Comparison of ENCODE assay signal across 1 cellular context in the genomic region with DNA sequence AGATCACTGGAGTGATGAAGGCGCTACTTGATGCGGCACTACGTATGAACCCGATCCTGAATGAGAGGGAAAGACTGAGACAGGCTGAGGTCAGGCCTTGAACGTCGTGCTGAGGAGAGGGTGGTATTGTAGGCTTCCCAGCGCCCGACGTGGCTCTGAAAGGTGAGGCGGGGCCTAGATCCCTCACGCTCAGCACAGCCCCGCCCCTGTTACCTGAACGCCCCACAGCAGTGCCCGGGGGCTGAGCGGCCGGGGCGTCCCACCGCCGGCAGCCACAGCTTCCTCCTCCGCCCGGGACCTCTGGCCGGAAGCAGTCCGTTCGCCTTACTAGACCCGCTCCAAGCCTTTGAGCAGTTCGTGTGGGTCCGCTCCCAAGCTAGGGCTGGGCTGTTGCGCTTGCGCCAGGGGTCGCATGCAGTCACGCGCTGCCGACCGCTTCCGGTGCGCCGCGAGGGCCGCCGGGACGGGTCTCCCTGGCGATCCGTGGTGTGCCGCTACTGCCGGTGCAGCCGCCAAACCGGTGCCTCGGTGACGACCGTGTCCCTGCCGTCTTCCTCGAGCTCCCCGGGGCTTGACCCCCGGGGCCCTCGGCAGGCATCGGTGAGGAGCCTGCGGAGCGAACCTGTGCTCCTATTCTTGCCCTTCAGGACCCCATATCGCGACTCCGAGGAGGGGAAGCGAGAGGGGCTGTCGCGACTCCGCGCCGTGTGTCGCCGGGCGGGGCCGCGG.
A peak's percentile ranks its signal among the peaks of the same experiment; 100 is the strongest.
TF ChIP-seq lines count a peak whose summit lies in the region.

Gene HMGXB3 (plus strand): TSS at position 479 of the 729 bp plus-strand sequence. CDS start 4,114 bp downstream, outside the sequence.
Gene TIGD6 (minus strand): TSS at position 394 of the 729 bp plus-strand sequence. CDS start 4,306 bp downstream, outside the sequence.

TF ChIP-seq in HepG2, 621 proteins besides CTCF, POLR2A, EP300 and RAD21 (continued from another document and continues in another):
- TF ChIP-seq, protein P1, sequence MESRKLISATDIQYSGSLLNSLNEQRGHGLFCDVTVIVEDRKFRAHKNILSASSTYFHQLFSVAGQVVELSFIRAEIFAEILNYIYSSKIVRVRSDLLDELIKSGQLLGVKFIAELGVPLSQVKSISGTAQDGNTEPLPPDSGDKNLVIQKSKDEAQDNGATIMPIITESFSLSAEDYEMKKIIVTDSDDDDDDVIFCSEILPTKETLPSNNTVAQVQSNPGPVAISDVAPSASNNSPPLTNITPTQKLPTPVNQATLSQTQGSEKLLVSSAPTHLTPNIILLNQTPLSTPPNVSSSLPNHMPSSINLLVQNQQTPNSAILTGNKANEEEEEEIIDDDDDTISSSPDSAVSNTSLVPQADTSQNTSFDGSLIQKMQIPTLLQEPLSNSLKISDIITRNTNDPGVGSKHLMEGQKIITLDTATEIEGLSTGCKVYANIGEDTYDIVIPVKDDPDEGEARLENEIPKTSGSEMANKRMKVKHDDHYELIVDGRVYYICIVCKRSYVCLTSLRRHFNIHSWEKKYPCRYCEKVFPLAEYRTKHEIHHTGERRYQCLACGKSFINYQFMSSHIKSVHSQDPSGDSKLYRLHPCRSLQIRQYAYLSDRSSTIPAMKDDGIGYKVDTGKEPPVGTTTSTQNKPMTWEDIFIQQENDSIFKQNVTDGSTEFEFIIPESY (CRISPR knock-in tag; IDR thresholded peaks at IDR 0.05): peak; percentile 19; the same call in 1 of the 2 replicates
- TF ChIP-seq ZHX1 (CRISPR knock-in tag; IDR thresholded peaks at IDR 0.05; ENCODE audit: low read depth) (peak; percentile 57; the same call in 1 of the 2 replicates), BRCA1 (CRISPR knock-in tag; IDR thresholded peaks at IDR 0.05) (no peak; the same call in 1 of the 2 replicates), PHF21A (CRISPR knock-in tag; IDR thresholded peaks at IDR 0.05) (peak; percentile 89), GATA4 (IDR thresholded peaks at IDR 0.05; ENCODE audit: borderline replicate concordance, low read depth) (peak; percentile 34; the same call in 1 of the 2 replicates), ZNF547 (CRISPR knock-in tag; IDR thresholded peaks at IDR 0.05) (no peak; the same call in 1 of the 2 replicates), ZNF589 (CRISPR knock-in tag; conservative IDR thresholded peaks at IDR 0.05) (no peak; the same call in 1 of the 2 replicates), NFE2 (CRISPR knock-in tag; IDR thresholded peaks at IDR 0.05) (no peak), ZNF326 (CRISPR knock-in tag; IDR thresholded peaks at IDR 0.05; ENCODE audit: borderline replicate concordance) (no peak), MAFG (CRISPR knock-in tag; IDR thresholded peaks at IDR 0.05) (no peak), AGO2 (optimal IDR thresholded peaks at IDR 0.05; ENCODE audit: low read depth, low read length) (peak; percentile 74), ZMYM4 (CRISPR knock-in tag; IDR thresholded peaks at IDR 0.05) (peak; percentile 93), ZNF20 (CRISPR knock-in tag; IDR thresholded peaks at IDR 0.05) (no peak), SMARCE1 (IDR thresholded peaks at IDR 0.05; ENCODE audit: borderline replicate concordance) (no peak), FOXA3 (CRISPR knock-in tag; IDR thresholded peaks at IDR 0.05) (peak; percentile 75), KMT2B (CRISPR knock-in tag; IDR thresholded peaks at IDR 0.05) (peak; percentile 96), FOSL2 (CRISPR knock-in tag; IDR thresholded peaks at IDR 0.05) (peak; percentile 58; the same call in 1 of the 2 replicates), THAP8 (CRISPR knock-in tag; IDR thresholded peaks at IDR 0.05; ENCODE audit: borderline replicate concordance) (peak; percentile 94; the same call in 1 of the 2 replicates), PREB (CRISPR knock-in tag; IDR thresholded peaks at IDR 0.05) (0 out of 2 replicates have a peak, but pooled peaks have one; percentile 47), SIN3B (IDR thresholded peaks at IDR 0.05; ENCODE audit: low read length) (peak; percentile 74; the same call in 1 of the 2 replicates), ZBED4 (CRISPR knock-in tag; IDR thresholded peaks at IDR 0.05; ENCODE audit: borderline replicate concordance) (peak; percentile 50; the same call in 1 of the 2 replicates), ZFP62 (CRISPR knock-in tag; IDR thresholded peaks at IDR 0.05) (no peak), EHMT2 (IDR thresholded peaks at IDR 0.05; ENCODE audit: borderline replicate concordance, low read depth, low read length) (no peak), ZNF329 (CRISPR knock-in tag; IDR thresholded peaks at IDR 0.05; ENCODE audit: low read depth) (peak; percentile 21; the same call in 1 of the 2 replicates), MXD3 (CRISPR knock-in tag; IDR thresholded peaks at IDR 0.05) (peak; percentile 92), PBX2 (CRISPR knock-in tag; IDR thresholded peaks at IDR 0.05) (no peak), NKX3-1 (CRISPR knock-in tag; IDR thresholded peaks at IDR 0.05) (no peak; the same call in 1 of the 2 replicates), ZNF780A (CRISPR knock-in tag; IDR thresholded peaks at IDR 0.05) (no peak), ZNF225 (CRISPR knock-in tag; IDR thresholded peaks at IDR 0.05) (no peak; the same call in 1 of the 2 replicates), ZNF251 (CRISPR knock-in tag; IDR thresholded peaks at IDR 0.05) (peak; percentile 2; the same call in 1 of the 2 replicates), CAMTA2 (CRISPR knock-in tag; IDR thresholded peaks at IDR 0.05; ENCODE audit: borderline replicate concordance) (no peak), KDM5A (IDR thresholded peaks at IDR 0.05; ENCODE audit: borderline replicate concordance, low read length) (no peak), SIN3A (IDR thresholded peaks at IDR 0.05; ENCODE audit: borderline replicate concordance, low read depth, low read length) (peak; percentile 67; the same call in 1 of the 2 replicates)
- TF ChIP-seq, protein P2, sequence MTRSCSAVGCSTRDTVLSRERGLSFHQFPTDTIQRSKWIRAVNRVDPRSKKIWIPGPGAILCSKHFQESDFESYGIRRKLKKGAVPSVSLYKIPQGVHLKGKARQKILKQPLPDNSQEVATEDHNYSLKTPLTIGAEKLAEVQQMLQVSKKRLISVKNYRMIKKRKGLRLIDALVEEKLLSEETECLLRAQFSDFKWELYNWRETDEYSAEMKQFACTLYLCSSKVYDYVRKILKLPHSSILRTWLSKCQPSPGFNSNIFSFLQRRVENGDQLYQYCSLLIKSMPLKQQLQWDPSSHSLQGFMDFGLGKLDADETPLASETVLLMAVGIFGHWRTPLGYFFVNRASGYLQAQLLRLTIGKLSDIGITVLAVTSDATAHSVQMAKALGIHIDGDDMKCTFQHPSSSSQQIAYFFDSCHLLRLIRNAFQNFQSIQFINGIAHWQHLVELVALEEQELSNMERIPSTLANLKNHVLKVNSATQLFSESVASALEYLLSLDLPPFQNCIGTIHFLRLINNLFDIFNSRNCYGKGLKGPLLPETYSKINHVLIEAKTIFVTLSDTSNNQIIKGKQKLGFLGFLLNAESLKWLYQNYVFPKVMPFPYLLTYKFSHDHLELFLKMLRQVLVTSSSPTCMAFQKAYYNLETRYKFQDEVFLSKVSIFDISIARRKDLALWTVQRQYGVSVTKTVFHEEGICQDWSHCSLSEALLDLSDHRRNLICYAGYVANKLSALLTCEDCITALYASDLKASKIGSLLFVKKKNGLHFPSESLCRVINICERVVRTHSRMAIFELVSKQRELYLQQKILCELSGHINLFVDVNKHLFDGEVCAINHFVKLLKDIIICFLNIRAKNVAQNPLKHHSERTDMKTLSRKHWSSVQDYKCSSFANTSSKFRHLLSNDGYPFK (CRISPR knock-in tag; IDR thresholded peaks at IDR 0.05; ENCODE audit: borderline replicate concordance): peak; percentile 96
- TF ChIP-seq, protein P3, sequence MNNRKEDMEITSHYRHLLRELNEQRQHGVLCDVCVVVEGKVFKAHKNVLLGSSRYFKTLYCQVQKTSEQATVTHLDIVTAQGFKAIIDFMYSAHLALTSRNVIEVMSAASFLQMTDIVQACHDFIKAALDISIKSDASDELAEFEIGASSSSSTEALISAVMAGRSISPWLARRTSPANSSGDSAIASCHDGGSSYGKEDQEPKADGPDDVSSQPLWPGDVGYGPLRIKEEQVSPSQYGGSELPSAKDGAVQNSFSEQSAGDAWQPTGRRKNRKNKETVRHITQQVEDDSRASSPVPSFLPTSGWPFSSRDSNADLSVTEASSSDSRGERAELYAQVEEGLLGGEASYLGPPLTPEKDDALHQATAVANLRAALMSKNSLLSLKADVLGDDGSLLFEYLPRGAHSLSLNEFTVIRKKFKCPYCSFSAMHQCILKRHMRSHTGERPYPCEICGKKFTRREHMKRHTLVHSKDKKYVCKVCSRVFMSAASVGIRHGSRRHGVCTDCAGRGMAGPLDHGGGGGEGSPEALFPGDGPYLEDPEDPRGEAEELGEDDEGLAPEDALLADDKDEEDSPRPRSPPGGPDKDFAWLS (CRISPR knock-in tag; IDR thresholded peaks at IDR 0.05; ENCODE audit: borderline replicate concordance): no peak
